13 cellular contexts compared by ENCODE assay signal in genomic region chr12:70919597-70920035, GRCh38. TPM values are rescaled to one million over a fixed set of nuclear protein-coding genes. Genes with fewer than 3 reads are reported as not detected.
DNase-seq lines count a peak whose midpoint lies in the region; TF ChIP-seq lines count a peak whose summit lies in the region.
"Had no signal": no experiment of that assay in that cellular context is flagged by ENCODE, and none has a peak within 500 bp of the region (broad histone marks: within the 10 kb centered on the region; RNA-seq: fewer than 3 reads in every experiment).

No MANE protein-coding gene starts in this region.

- no peak overlapping the region for H4K8ac ChIP-seq in mesenchymal stem cell (ENCODE audit: low read length)

- H3K27ac ChIP-seq in caudate nucleus (ENCODE audit: low read depth, low read length): peak overlapping the region; percentile 54
- no peak overlapping the region for H3K27ac ChIP-seq in mesenchymal stem cell (ENCODE audit: low read length, poor library complexity, severe bottlenecking)
- no peak overlapping the region for H3K27ac ChIP-seq in MM.1S (ENCODE audit: low read length)

- H3K36me3 ChIP-seq in mesenchymal stem cell (ENCODE audit: control insufficient read depth in 1 of 2, insufficient read depth in 2 of 2, low read depth in 1 of 2, low read length in 2 of 2) (no peaks in the 10 kb centered on the region), MM.1S (replicated peaks; ENCODE audit: insufficient read depth, low read length) (no peaks in the 10 kb centered on the region)

- peaks cover 5% of the 10 kb centered on the region for H3K36me3 Mint-ChIP-seq in Calu3 (ENCODE audit: insufficient read depth, unreplicated experiment)
- H3K36me3 Mint-ChIP-seq: activated naive CD8-positive, alpha-beta T cell treated with anti-CD3 and anti-CD28 coated beads, Interleukin-2, amount 10 ng/mL, durations not matched to agents 7 days and 5 days had no signal

- no peak overlapping the region for H2BK120ac ChIP-seq in mesenchymal stem cell (ENCODE audit: low read depth, low read length)

- H3K9ac ChIP-seq in mesenchymal stem cell (ENCODE audit: low read length) (no peak overlapping the region), MM.1S (ENCODE audit: low read length) (no peak overlapping the region)

- H3K27me3 ChIP-seq in mesenchymal stem cell (ENCODE audit: control insufficient read depth in 1 of 2, insufficient read depth in 1 of 2, low read length in 2 of 2) (peaks cover 32 to 34% of the 10 kb centered on the region in 2 experiments), MM.1S (replicated peaks; ENCODE audit: insufficient read depth, low read length) (no peaks in the 10 kb centered on the region)

- no peak for DNase-seq in Calu3
- peak; percentile 45 for DNase-seq in LHCN-M2 (ENCODE audit: low read depth)
- DNase-seq in caudate nucleus (lab: John Stamatoyannopoulos, UW): peak in 20 of 61 donors; percentile 0 to 83 (median 18)
- DNase-seq in mesenchymal stem cell: peak; percentile 4
- DNase-seq in stimulated activated CD8-positive, alpha-beta memory T cell treated with anti-CD3 and anti-CD28 coated beads, Interleukin-4, amount 100 ng/mL, for 48 hours: no peak
- no peak for DNase-seq in NOMO-1 treated with DMSO at 0.1 percent for 48 hours (lab: John Stamatoyannopoulos, UW; ENCODE audit: unreplicated experiment)
- no peak for DNase-seq in MM.1S
- DNase-seq in activated naive CD4-positive, alpha-beta T cell treated with anti-CD3 and anti-CD28 coated beads, Interleukin-2, amount 50 U/mL, for 16 hours: no peak
- DNase-seq: activated naive CD8-positive, alpha-beta T cell treated with anti-CD3 and anti-CD28 coated beads, Interleukin-2, amount 10 ng/mL, durations not matched to agents 7 days and 5 days; NCI-H1694; stimulated activated CD4-positive, alpha-beta T cell treated with anti-CD3 and anti-CD28 coated beads, Interleukin-12 subunit alpha, Interleukin-12 subunit beta, amount 100 ng/mL, for 4 hours; stimulated activated naive CD4-positive, alpha-beta T cell treated with Interleukin-2 at 50 U/mL for 16 hours had no signal

- H4K20me1 ChIP-seq in MM.1S (ENCODE audit: insufficient read depth, low read length): no peaks in the 10 kb centered on the region

- no peak overlapping the region for H2BK5ac ChIP-seq in mesenchymal stem cell (ENCODE audit: low read depth, low read length, poor library complexity, severe bottlenecking)

- H3K27me3 Mint-ChIP-seq in Calu3 (ENCODE audit: unreplicated experiment): peaks cover 65% of the 10 kb centered on the region

- H3K4me3 ChIP-seq in mesenchymal stem cell (ENCODE audit: insufficient read depth in 1 of 2, low read depth in 1 of 2, low read length in 2 of 2) (no peak overlapping the region), MM.1S (ENCODE audit: low read length) (no peak overlapping the region)

- H3K4me2 ChIP-seq in mesenchymal stem cell (ENCODE audit: low read length, poor library complexity, severe bottlenecking) (no peak overlapping the region), MM.1S (ENCODE audit: low read depth, low read length) (no peak overlapping the region)

- TF ChIP-seq CTCF in Calu3 (IDR thresholded peaks at IDR 0.05; ENCODE audit: unreplicated experiment) (no peak), MM.1S (IDR thresholded peaks at IDR 0.05; ENCODE audit: low read length) (no peak)

- no peak overlapping the region for H3K23ac ChIP-seq in mesenchymal stem cell (ENCODE audit: low read length in 2 of 2)

- H3K4ac ChIP-seq in mesenchymal stem cell (ENCODE audit: low read depth in 1 of 2, low read length in 2 of 2): no peak overlapping the region

- peak overlapping the region; percentile 69 for H3K4me3 Mint-ChIP-seq in Calu3 (ENCODE audit: low read depth, unreplicated experiment)
- H3K4me3 Mint-ChIP-seq: activated naive CD8-positive, alpha-beta T cell treated with anti-CD3 and anti-CD28 coated beads, Interleukin-2, amount 10 ng/mL, durations not matched to agents 7 days and 5 days had no signal

- no peak overlapping the region for H3K27ac Mint-ChIP-seq in Calu3 (ENCODE audit: unreplicated experiment)
- H3K27ac Mint-ChIP-seq: activated naive CD8-positive, alpha-beta T cell treated with anti-CD3 and anti-CD28 coated beads, Interleukin-2, amount 10 ng/mL, durations not matched to agents 7 days and 5 days had no signal

- intact Hi-C loops in Calu3 (cut with micrococcal nuclease; ENCODE audit: unreplicated experiment): no loop called here

- no peak overlapping the region for H2BK12ac ChIP-seq in mesenchymal stem cell (ENCODE audit: low read length in 2 of 2)

- H3K9me3 ChIP-seq in mesenchymal stem cell (ENCODE audit: control insufficient read depth, low read length) (no peaks in the 10 kb centered on the region), MM.1S (replicated peaks; ENCODE audit: insufficient read depth, low read length) (no peaks in the 10 kb centered on the region)

- no peak overlapping the region for H3K18ac ChIP-seq in mesenchymal stem cell (ENCODE audit: low read depth in 1 of 2, low read length in 2 of 2)

- H3K4me1 ChIP-seq in mesenchymal stem cell (ENCODE audit: control insufficient read depth, insufficient read depth, low read depth, low read length) (peaks cover 4% of the 10 kb centered on the region), MM.1S (ENCODE audit: low read length) (no peaks in the 10 kb centered on the region)

- BruUV-seq in Calu3 (replicated peaks; lab: Mats Ljungman, UMichigan): no TSS peak

- peaks cover 8% of the 10 kb centered on the region for H3K4me1 Mint-ChIP-seq in Calu3 (ENCODE audit: low read depth, unreplicated experiment)
- H3K4me1 Mint-ChIP-seq: activated naive CD8-positive, alpha-beta T cell treated with anti-CD3 and anti-CD28 coated beads, Interleukin-2, amount 10 ng/mL, durations not matched to agents 7 days and 5 days had no signal

- H4K91ac ChIP-seq in mesenchymal stem cell (ENCODE audit: low read length): no peak overlapping the region

- H3K14ac ChIP-seq in mesenchymal stem cell (ENCODE audit: low read length in 2 of 2): no peak overlapping the region

- no peak overlapping the region for H2AK5ac ChIP-seq in mesenchymal stem cell (ENCODE audit: low read length, severe bottlenecking)

- no peaks in the 10 kb centered on the region for H3F3A ChIP-seq in MM.1S (ENCODE audit: insufficient read depth, low read length)

- no peaks in the 10 kb centered on the region for H3K79me2 ChIP-seq in MM.1S (ENCODE audit: low read length)

- H3K9me2 ChIP-seq in MM.1S (replicated peaks; ENCODE audit: insufficient read depth, low read length): no peaks in the 10 kb centered on the region

- no peaks in the 10 kb centered on the region for H3K79me1 ChIP-seq in mesenchymal stem cell (replicated peaks; ENCODE audit: low read length, poor library complexity, severe bottlenecking)

- WGBS in mesenchymal stem cell: 12% methylated on average over 9 of the region's 10 CpGs

- no peaks in the 10 kb centered on the region for H3K9me3 Mint-ChIP-seq in Calu3 (ENCODE audit: low read depth, unreplicated experiment)
- H3K9me3 Mint-ChIP-seq: activated naive CD8-positive, alpha-beta T cell treated with anti-CD3 and anti-CD28 coated beads, Interleukin-2, amount 10 ng/mL, durations not matched to agents 7 days and 5 days had no signal

- H2AFZ ChIP-seq in mesenchymal stem cell (ENCODE audit: low read depth, low read length) (no peak overlapping the region), MM.1S (ENCODE audit: low read length) (no peak overlapping the region)

- CTCF ChIA-PET in Calu3 (lab: Charles Lee): no interaction called here

- H2BK15ac ChIP-seq in mesenchymal stem cell (ENCODE audit: low read depth, poor library complexity, severe bottlenecking): no peak overlapping the region

RNA-seq across cellular contexts. Expression of gene PTPRR, which starts 0.9 kb away (rescaled TPM):
- total RNA-seq in Calu3 (2022) (34.3 and 39.1 TPM in 2 replicates), LHCN-M2 (2014; rRNA removed) (0.19 and 1.4 TPM in 2 replicates)
- 3.0 TPM for polyA plus RNA-seq in LHCN-M2 (2012)
- 0.01 TPM for polyA plus RNA-seq in mesenchymal stem cell (2013, experiment 1 of 2)
- not detected for polyA plus RNA-seq in mesenchymal stem cell (2013, experiment 2 of 2)
- total RNA-seq: activated naive CD8-positive, alpha-beta T cell treated with anti-CD3 and anti-CD28 coated beads, Interleukin-2, amount 10 ng/mL, durations not matched to agents 7 days and 5 days; esophagus mucosa had no signal

Comparison
In these comparisons a context has a peak if more than half of its experiments do, and no peak if none do; other contexts are left out.
1. DNase-seq: peak in LHCN-M2 (single experiment) and mesenchymal stem cell (single experiment); none in Calu3 (single experiment), stimulated activated CD8-positive, alpha-beta memory T cell treated with anti-CD3 and anti-CD28 coated beads, Interleukin-4, amount 100 ng/mL, for 48 hours (single experiment), NOMO-1 treated with DMSO at 0.1 percent for 48 hours (single experiment), MM.1S (single experiment) and activated naive CD4-positive, alpha-beta T cell treated with anti-CD3 and anti-CD28 coated beads, Interleukin-2, amount 50 U/mL, for 16 hours (single experiment).
2. RNA of gene PTPRR, which starts 0.9 kb away (total RNA-seq): 34.3 to 39.1 TPM in Calu3; 0.19 to 1.4 TPM in LHCN-M2; every median in the first group is over 10 times any median in the second.